ENCODE assay signal across 21 cellular contexts in the genomic region with DNA sequence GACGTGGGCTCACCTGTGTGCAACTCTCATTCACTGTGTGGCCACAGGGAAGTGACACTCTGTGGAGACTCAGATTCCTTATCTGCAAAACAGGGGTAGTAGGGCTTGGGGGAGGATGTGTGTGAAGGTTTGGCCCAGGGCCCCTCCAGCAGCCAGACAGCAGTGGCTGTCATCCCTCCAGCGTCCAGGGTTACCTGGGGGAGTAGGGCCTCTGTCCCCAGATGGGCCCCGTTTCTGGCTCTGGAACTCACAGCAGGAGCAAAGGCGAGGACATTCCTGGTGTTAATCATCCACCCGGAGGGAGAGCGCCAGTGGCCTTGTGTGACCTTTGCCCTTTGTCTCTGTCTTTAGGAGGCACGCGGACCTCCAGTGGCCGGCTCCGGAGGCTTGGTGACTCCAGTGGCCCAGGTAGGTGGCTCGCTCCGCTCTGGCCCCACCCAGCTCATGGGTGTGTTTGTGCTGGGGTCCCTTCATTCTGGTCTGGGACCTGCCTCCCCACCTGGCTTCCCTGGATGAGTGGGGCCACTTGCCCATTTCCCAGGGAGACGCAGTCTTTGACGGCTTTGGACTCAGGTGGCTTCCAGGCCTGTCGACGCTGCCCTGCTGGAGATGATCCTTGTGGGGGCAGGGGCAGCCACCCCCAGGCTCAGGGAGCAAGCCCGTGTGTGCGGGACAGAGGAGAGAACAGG.
DNase-seq lines count a peak whose midpoint lies in the region; ATAC-seq and TF ChIP-seq lines count a peak whose summit lies in the region.
"Had no signal": no experiment of that assay in that cellular context is flagged by ENCODE, and none has a peak within 500 bp of the region (broad histone marks: within the 10 kb centered on the region; RNA-seq: fewer than 3 reads in every experiment).

No MANE protein-coding gene starts in this region.

- no peak overlapping the region for H3K9ac ChIP-seq in neural progenitor cell

- H3K4me1 Mint-ChIP-seq in neural progenitor cell = peaks cover 22% of the 10 kb centered on the region
- peaks cover 58% of the 10 kb centered on the region for H3K4me1 Mint-ChIP-seq in HFFc6 (ENCODE audit: low read depth)
- H3K4me1 Mint-ChIP-seq: activated naive CD4-positive, alpha-beta T cell treated with anti-CD3 and anti-CD28 coated beads, Interleukin-2, amount 10 ng/mL, durations not matched to agents 7 days and 5 days had no signal

- 83% methylated on average over 18 of the region's 18 CpGs for WGBS in right cardiac atrium

- H3K27me3 Mint-ChIP-seq in neural progenitor cell (ENCODE audit: insufficient read depth, low read depth) = peaks cover 10% of the 10 kb centered on the region
- peaks cover 4% of the 10 kb centered on the region for H3K27me3 Mint-ChIP-seq in HFFc6 (ENCODE audit: insufficient read depth)

- DNase-seq in Right ventricle myocardium superior (peak; percentile 40), right cardiac atrium (no peak), neural progenitor cell (ENCODE audit: low spot score) (no peak), NCI-H774 (lab: John Stamatoyannopoulos, UW) (no peak), HFFc6 (no peak), amygdala (lab: John Stamatoyannopoulos, UW) (no peak), NCI-H1092 (lab: John Stamatoyannopoulos, UW) (no peak)
- DNase-seq: activated CD4-positive, alpha-beta T cell treated with anti-CD3 and anti-CD28 coated beads, Interleukin-2, amount 50 U/mL, for 48 hours; activated naive CD4-positive, alpha-beta T cell treated with anti-CD3 and anti-CD28 coated beads, Interleukin-2, amount 10 ng/mL, durations not matched to agents 7 days and 5 days; DMS79; erythroblast; lower lobe of right lung; naive B cell; NCI-H1694 treated with DMSO at 0.1 percent for 48 hours; NCI-H226; RPMI8226; stimulated activated CD4-positive, alpha-beta T cell treated with anti-CD3 and anti-CD28 coated beads, Interleukin-15, amount 100 ng/mL, for 24 hours; thyroid gland had no signal

- H3K9me3 Mint-ChIP-seq in neural progenitor cell = peaks cover 3% of the 10 kb centered on the region
- no peaks in the 10 kb centered on the region for H3K9me3 Mint-ChIP-seq in HFFc6
- H3K9me3 Mint-ChIP-seq: activated naive CD4-positive, alpha-beta T cell treated with anti-CD3 and anti-CD28 coated beads, Interleukin-2, amount 10 ng/mL, durations not matched to agents 7 days and 5 days; naive B cell; stimulated activated effector memory CD8-positive, alpha-beta T cell treated with anti-CD3 and anti-CD28 coated beads, Interleukin-12 subunit alpha, Interleukin-12 subunit beta, amount 100 ng/mL, for 72 hours had no signal

- intact Hi-C loops in Right ventricle myocardium superior (cut with DNase I) = no loop called here
- intact Hi-C loops in right cardiac atrium (cut with DNase I) = no loop called here

- peaks cover 8% of the 10 kb centered on the region for H3F3A ChIP-seq in neural progenitor cell (ENCODE audit: low read depth)

- H3K36me3 ChIP-seq in neural progenitor cell = no peaks in the 10 kb centered on the region
- H3K36me3 ChIP-seq: lower lobe of right lung, thyroid gland had no signal

- no peaks in the 10 kb centered on the region for H4K20me1 ChIP-seq in neural progenitor cell (ENCODE audit: low read depth)

- peak overlapping the region; percentile 90 for H3K27ac Mint-ChIP-seq in neural progenitor cell
- H3K27ac Mint-ChIP-seq in HFFc6 = no peak overlapping the region; the same call in 1 of the 2 replicates
- H3K27ac Mint-ChIP-seq: activated naive CD4-positive, alpha-beta T cell treated with anti-CD3 and anti-CD28 coated beads, Interleukin-2, amount 10 ng/mL, durations not matched to agents 7 days and 5 days; stimulated activated effector memory CD8-positive, alpha-beta T cell treated with anti-CD3 and anti-CD28 coated beads, Interleukin-12 subunit alpha, Interleukin-12 subunit beta, amount 100 ng/mL, for 72 hours had no signal

- no peak for ATAC-seq in Right ventricle myocardium superior (ENCODE audit: poor library complexity)
- ATAC-seq in right cardiac atrium = no peak
- peak; percentile 1 for ATAC-seq in esophagus mucosa
- ATAC-seq: lower lobe of right lung had no signal

- no peaks in the 10 kb centered on the region for H3K79me2 ChIP-seq in neural progenitor cell (ENCODE audit: low read depth)

- H2AFZ ChIP-seq in neural progenitor cell (replicated peaks) = no peak overlapping the region

- TF ChIP-seq CTCF in neural progenitor cell (IDR thresholded peaks at IDR 0.05) (no peak), HFFc6 (IDR thresholded peaks at IDR 0.05) (no peak)

- H3K27me3 ChIP-seq in right cardiac atrium (ENCODE audit: control insufficient read depth, insufficient read depth) (no peaks in the 10 kb centered on the region), neural progenitor cell (no peaks in the 10 kb centered on the region)
- H3K27me3 ChIP-seq: thyroid gland had no signal

- no peaks in the 10 kb centered on the region for H3K9me3 ChIP-seq in right cardiac atrium (ENCODE audit: control insufficient read depth, low read length)
- no peaks in the 10 kb centered on the region for H3K9me3 ChIP-seq in neural progenitor cell (ENCODE audit: low read depth)
- H3K9me3 ChIP-seq: lower lobe of right lung, thyroid gland had no signal

- H3K27ac ChIP-seq in right cardiac atrium (ENCODE audit: low read length) (no peak overlapping the region), neural progenitor cell (no peak overlapping the region)
- H3K27ac ChIP-seq: C4-2B, lower lobe of right lung, thyroid gland had no signal

- H3K4me2 ChIP-seq in neural progenitor cell = no peak overlapping the region

- no peaks in the 10 kb centered on the region for H3K4me1 ChIP-seq in right cardiac atrium (ENCODE audit: control insufficient read depth, insufficient read depth, low read length)
- peaks cover 10% of the 10 kb centered on the region for H3K4me1 ChIP-seq in neural progenitor cell

- no peak overlapping the region for H3K4me3 ChIP-seq in right cardiac atrium (ENCODE audit: low read length)
- no peak overlapping the region for H3K4me3 ChIP-seq in neural progenitor cell
- H3K4me3 ChIP-seq: lower lobe of right lung, thyroid gland had no signal

- peak overlapping the region; percentile 38 for H3K4me3 Mint-ChIP-seq in neural progenitor cell
- H3K4me3 Mint-ChIP-seq in HFFc6 = no peak overlapping the region
- H3K4me3 Mint-ChIP-seq: activated naive CD4-positive, alpha-beta T cell treated with anti-CD3 and anti-CD28 coated beads, Interleukin-2, amount 10 ng/mL, durations not matched to agents 7 days and 5 days; stimulated activated effector memory CD8-positive, alpha-beta T cell treated with anti-CD3 and anti-CD28 coated beads, Interleukin-12 subunit alpha, Interleukin-12 subunit beta, amount 100 ng/mL, for 72 hours had no signal

- H3K36me3 Mint-ChIP-seq in neural progenitor cell (no peaks in the 10 kb centered on the region), HFFc6 (ENCODE audit: low read depth) (no peaks in the 10 kb centered on the region)
- H3K36me3 Mint-ChIP-seq: activated naive CD4-positive, alpha-beta T cell treated with anti-CD3 and anti-CD28 coated beads, Interleukin-2, amount 10 ng/mL, durations not matched to agents 7 days and 5 days; naive B cell; stimulated activated effector memory CD8-positive, alpha-beta T cell treated with anti-CD3 and anti-CD28 coated beads, Interleukin-12 subunit alpha, Interleukin-12 subunit beta, amount 100 ng/mL, for 72 hours had no signal
